8 cellular contexts compared by ENCODE assay signal in genomic region chr1:28553229-28553930, GRCh38. TPM values are rescaled to one million over a fixed set of nuclear protein-coding genes. Genes with fewer than 3 reads are reported as not detected.
DNase-seq lines count a peak whose midpoint lies in the region; ATAC-seq lines count a peak whose summit lies in the region.

No MANE protein-coding gene starts in this region.

- DNase-seq in ELR (ENCODE audit: low read depth) (peak; percentile 53), T-helper 17 cell (peak in 1 of 3 donors; percentile 15), dermis blood vessel endothelial cell (peak; percentile 58), left lobe of liver (ENCODE audit: low spot score) (no peak), cortex of kidney (lab: John Stamatoyannopoulos, UW) (no peak)
- peak; percentile 38 for DNase-seq in stimulated activated naive B cell treated with anti-CD40 and anti-IgM and Interleukin-4, amounts not matched to agents 10 μg/mL and 1 μg/mL and 100 μg/mL, for 72 hours

- peak overlapping the region; percentile 99 for H3K4me3 Mint-ChIP-seq in T-helper 17 cell
- peak overlapping the region; percentile 96 for H3K4me3 Mint-ChIP-seq in stimulated activated naive B cell treated with anti-CD40 and anti-IgM and Interleukin-4, amounts not matched to agents 10 μg/mL and 1 μg/mL and 100 μg/mL, for 72 hours

- H3K9me3 ChIP-seq in T-helper 17 cell (ENCODE audit: control insufficient read depth, low read length, poor library complexity, severe bottlenecking), result no peaks in the 10 kb centered on the region

- H3K27me3 Mint-ChIP-seq in T-helper 17 cell, result no peaks in the 10 kb centered on the region
- no peaks in the 10 kb centered on the region for H3K27me3 Mint-ChIP-seq in stimulated activated naive B cell treated with anti-CD40 and anti-IgM and Interleukin-4, amounts not matched to agents 10 μg/mL and 1 μg/mL and 100 μg/mL, for 72 hours

- peaks cover 2% of the 10 kb centered on the region for H3K36me3 Mint-ChIP-seq in T-helper 17 cell (ENCODE audit: low read depth)
- H3K36me3 Mint-ChIP-seq in stimulated activated naive B cell treated with anti-CD40 and anti-IgM and Interleukin-4, amounts not matched to agents 10 μg/mL and 1 μg/mL and 100 μg/mL, for 72 hours, result peaks cover 14 to 16% of the 10 kb centered on the region in 2 donors

- no peaks in the 10 kb centered on the region for H3K9me3 Mint-ChIP-seq in stimulated activated naive B cell treated with anti-CD40 and anti-IgM and Interleukin-4, amounts not matched to agents 10 μg/mL and 1 μg/mL and 100 μg/mL, for 72 hours

- ATAC-seq in GM19395 (IDR thresholded peaks at IDR 0.05; ENCODE audit: unreplicated experiment) (peak; percentile 33), HG03521 (IDR thresholded peaks at IDR 0.05; ENCODE audit: unreplicated experiment) (peak; percentile 12), T-helper 17 cell (peak; percentile 16), left lobe of liver (peak; percentile 31)
- peak; percentile 44 to 54 for ATAC-seq in stimulated activated naive B cell treated with anti-CD40 and anti-IgM and Interleukin-4, amounts not matched to agents 10 μg/mL and 1 μg/mL and 100 μg/mL, for 72 hours (replicated peaks)

- peaks cover 16% of the 10 kb centered on the region for H3K4me1 Mint-ChIP-seq in T-helper 17 cell
- H3K4me1 Mint-ChIP-seq in stimulated activated naive B cell treated with anti-CD40 and anti-IgM and Interleukin-4, amounts not matched to agents 10 μg/mL and 1 μg/mL and 100 μg/mL, for 72 hours, result peaks cover 1 to 19% of the 10 kb centered on the region in 2 donors

- H3K27ac Mint-ChIP-seq in T-helper 17 cell, result peak overlapping the region; percentile 96
- peak overlapping the region; percentile 97 for H3K27ac Mint-ChIP-seq in stimulated activated naive B cell treated with anti-CD40 and anti-IgM and Interleukin-4, amounts not matched to agents 10 μg/mL and 1 μg/mL and 100 μg/mL, for 72 hours

RNA-seq across cellular contexts. Expression of gene TRNAU1AP, which starts 0.5 kb away (rescaled TPM):
- total RNA-seq in T-helper 17 cell (10 to 100 TPM; 24.5 to 27.9 TPM), dermis blood vessel endothelial cell (20.6 and 28.2 TPM in 2 replicates), left lobe of liver (8.3 TPM)

RNA-seq across cellular contexts. Expression of gene RAB42, which starts 38.7 kb away (rescaled TPM):
- total RNA-seq in T-helper 17 cell, result not detected
- total RNA-seq in dermis blood vessel endothelial cell, result 2.5 and 8.8 TPM in 2 replicates
- total RNA-seq in left lobe of liver, result 0.75 TPM

RNA-seq across cellular contexts. Expression of gene RCC1, which starts 47.5 kb away (rescaled TPM):
- total RNA-seq in T-helper 17 cell (10 to 100 TPM; 10.7 to 15.1 TPM), dermis blood vessel endothelial cell (54.5 and 99.4 TPM in 2 replicates), left lobe of liver (19.3 TPM)

Comparison
In these comparisons a context has a peak if more than half of its experiments do, and no peak if none do; other contexts are left out.
1. DNase-seq: peak in ELR (single experiment), dermis blood vessel endothelial cell (single experiment) and stimulated activated naive B cell treated with anti-CD40 and anti-IgM and Interleukin-4, amounts not matched to agents 10 μg/mL and 1 μg/mL and 100 μg/mL, for 72 hours (single experiment); none in left lobe of liver (single experiment) and cortex of kidney (single experiment).
2. Peak in every context shown above with its lines, with median percentiles within 50 percentile points of each other: ATAC-seq.